In the genomic region with DNA sequence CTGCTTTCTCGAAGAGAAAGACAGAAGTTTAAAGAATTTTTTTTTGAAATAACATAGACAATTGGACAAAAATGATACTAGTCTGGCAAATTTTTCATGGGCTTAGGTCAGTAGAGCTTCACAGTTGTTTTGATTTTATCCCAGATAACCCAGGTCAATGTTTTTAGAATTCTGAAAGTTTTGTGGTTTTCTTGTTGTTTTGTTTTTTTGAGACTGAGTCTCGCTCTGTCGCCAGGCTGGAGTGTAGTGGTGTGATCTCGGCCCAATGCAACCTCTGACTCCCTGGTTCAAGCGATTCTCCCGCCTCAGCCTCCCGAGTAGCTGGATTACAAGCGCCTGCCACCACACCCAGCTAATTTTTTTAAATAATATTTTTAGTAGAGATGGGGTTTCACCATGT, we compare ENCODE assay signal across 24 cellular contexts. TPM values are rescaled to one million over a fixed set of nuclear protein-coding genes. Genes with fewer than 3 reads are reported as not detected.
A peak's percentile ranks its signal among the peaks of the same experiment; 100 is the strongest.
DNase-seq lines count a peak whose midpoint lies in the region; ATAC-seq and TF ChIP-seq lines count a peak whose summit lies in the region.
"Had no signal": no experiment of that assay in that cellular context is flagged by ENCODE, and none has a peak within 500 bp of the region (broad histone marks: within the 10 kb centered on the region; RNA-seq: fewer than 3 reads in every experiment).

No MANE protein-coding gene starts in this region.

- H3K27me3 ChIP-seq in left ventricle myocardium inferior (ENCODE audit: low read depth): no peaks in the 10 kb centered on the region
- no peaks in the 10 kb centered on the region for H3K27me3 ChIP-seq in psoas muscle (ENCODE audit: insufficient read depth in 3 of 3, low read length in 2 of 3)
- H3K27me3 ChIP-seq in aorta (ENCODE audit: control insufficient read depth in 1 of 2, insufficient read depth in 2 of 2, low read length in 1 of 2): no peaks in the 10 kb centered on the region
- H3K27me3 ChIP-seq: BLaER1 treated with 17β-estradiol and CSF1 and Interleukin-3, amounts not matched to agents 10 nM and 100 nM; cardiac muscle cell; right lobe of liver had no signal

- H3K27ac ChIP-seq in left ventricle myocardium inferior (replicated peaks) (peak overlapping the region; percentile 58), epithelial cell of prostate (peak overlapping the region; percentile 11), psoas muscle (peak overlapping the region; percentile 56), aorta (ENCODE audit: low read depth in 1 of 2, low read length in 2 of 2) (peak overlapping the region; percentile 81 to 98)
- H3K27ac ChIP-seq: A549; BLaER1 treated with 17β-estradiol and CSF1 and Interleukin-3, amounts not matched to agents 10 nM and 100 nM; cardiac muscle cell; lower lobe of right lung; right lobe of liver; RWPE1 had no signal

- intact Hi-C loops in left ventricle myocardium inferior (cut with micrococcal nuclease): no loop called here
- intact Hi-C loops in left ventricle myocardium superior (cut with micrococcal nuclease): no loop called here
- intact Hi-C loops in psoas muscle (cut with DNase I): loop anchor here in 1 of 2 donors (5.0 kb wide), 1 partner anchor 32 kb away; no protein-coding TSS in a partner anchor
- intact Hi-C loops in aorta (cut with DNase I): loop anchor here in 1 of 2 donors (5.0 kb wide), 2 partner anchors 32 to 97 kb away; no protein-coding TSS in a partner anchor

- H3K4me1 ChIP-seq in left ventricle myocardium inferior (peaks cover 96% of the 10 kb centered on the region), psoas muscle (peaks cover 83% of the 10 kb centered on the region), aorta (ENCODE audit: control insufficient read depth in 1 of 2, insufficient read depth in 2 of 2, low read length in 2 of 2) (peaks cover 0 to 7% of the 10 kb centered on the region in 2 donors)
- H3K4me1 ChIP-seq: right lobe of liver had no signal

- no peaks in the 10 kb centered on the region for H3K36me3 ChIP-seq in left ventricle myocardium inferior
- H3K36me3 ChIP-seq in psoas muscle (ENCODE audit: insufficient read depth in 1 of 2, low read depth in 1 of 2): no peaks in the 10 kb centered on the region
- no peaks in the 10 kb centered on the region for H3K36me3 ChIP-seq in aorta (ENCODE audit: control insufficient read depth in 1 of 2, insufficient read depth in 2 of 2, low read length in 1 of 2)
- H3K36me3 ChIP-seq: cardiac muscle cell, lower lobe of right lung, right lobe of liver had no signal

- ATAC-seq in left ventricle myocardium superior: no peak
- no peak for ATAC-seq in psoas muscle
- ATAC-seq in aorta (ENCODE audit: low FRiP score): no peak
- ATAC-seq: A549; activated CD4-positive, alpha-beta T cell treated with anti-CD3 and anti-CD28 coated beads for 36 hours; activated naive CD8-positive, alpha-beta T cell treated with anti-CD3 and anti-CD28 coated beads, Interleukin-2, amount 50 U/mL, for 24 hours; HepG2; lower lobe of right lung; right lobe of liver; stimulated activated naive CD8-positive, alpha-beta T cell treated with anti-CD3 and anti-CD28 coated beads, Interleukin-15, Interleukin-2, amounts not matched to agents 100 U/mL and 50 U/mL, for 24 hours had no signal

- H3K9me3 ChIP-seq in left ventricle myocardium inferior (replicated peaks) (no peaks in the 10 kb centered on the region), psoas muscle (no peaks in the 10 kb centered on the region), aorta (ENCODE audit: control insufficient read depth, low read length) (no peaks in the 10 kb centered on the region)
- H3K9me3 ChIP-seq: A549, lower lobe of right lung, right lobe of liver had no signal

- DNase-seq in left ventricle myocardium inferior (no peak), left ventricle myocardium superior (no peak), epithelial cell of prostate (ENCODE audit: low read depth, low spot score) (no peak), psoas muscle (no peak), aorta (no peak), NCI-H446 (lab: John Stamatoyannopoulos, UW) (no peak), NCI-H1417 (lab: John Stamatoyannopoulos, UW) (no peak)
- DNase-seq in NK-92 treated with Interleukin-12 subunit alpha and Interleukin-12 subunit beta, amount 100 ng/mL, for 24 hours (lab: John Stamatoyannopoulos, UW): no peak
- DNase-seq: activated CD4-positive, alpha-beta T cell treated with anti-CD3 and anti-CD28 coated beads for 36 hours; activated naive CD8-positive, alpha-beta T cell treated with anti-CD3 and anti-CD28 coated beads, Interleukin-2, amount 50 U/mL, for 24 hours; Calu3; immature natural killer cell; lower lobe of right lung; NCI-H1930; NCI-H226; nucleus accumbens; right lobe of liver; stimulated activated CD4-positive, alpha-beta T cell treated with anti-CD3 and anti-CD28 coated beads, Interleukin-1b, Interleukin-23, amount 100 ng/mL, for 48 hours; stimulated activated naive CD8-positive, alpha-beta T cell treated with anti-CD3 and anti-CD28 coated beads, Interleukin-15, Interleukin-2, amounts not matched to agents 100 U/mL and 50 U/mL, for 24 hours had no signal

- H3K4me3 ChIP-seq in left ventricle myocardium inferior (no peak overlapping the region), psoas muscle (no peak overlapping the region), aorta (ENCODE audit: low read length in 2 of 2) (no peak overlapping the region)
- H3K4me3 ChIP-seq: A549; BLaER1 treated with 17β-estradiol and CSF1 and Interleukin-3, amounts not matched to agents 10 nM and 100 nM; cardiac muscle cell; lower lobe of right lung; right lobe of liver had no signal

- WGBS in psoas muscle, 3 donors: 76 to 90% (median 83%) methylated on average over 8 of the region's 8 CpGs
- 65 to 73% methylated on average over 8 of the region's 8 CpGs for whole genome bisulfite sequencing in aorta, 2 donors

- TF ChIP-seq CTCF in left ventricle myocardium inferior (IDR thresholded peaks at IDR 0.05; ENCODE audit: borderline replicate concordance) (no peak), psoas muscle (IDR thresholded peaks at IDR 0.05) (no peak)

RNA-seq across cellular contexts. Expression of a gene that starts 22.8 kb away (rescaled TPM):
- total RNA-seq in left ventricle myocardium inferior (85.7 TPM), left ventricle myocardium superior (59.5 TPM), psoas muscle (10 to 100 TPM; 62.0 to 80.2 (median 75.0) TPM), aorta (100 to 1,000 TPM in 1 of 2 donors, 10 to 100 TPM in 1; 89.2 to 109 TPM)
- polyA plus RNA-seq in psoas muscle (10 to 100 TPM; 17.0 to 75.0 (median 27.7) TPM), aorta (10 to 100 TPM; 52.6 to 56.1 TPM)

Comparison
In these comparisons a context has a peak if more than half of its experiments do, and no peak if none do; other contexts are left out.
1. H3K27ac ChIP-seq: peak in every context shown above with its lines; median percentile 90 in aorta; 58 in left ventricle myocardium inferior; 56 in psoas muscle; 11 in epithelial cell of prostate.